18 cellular contexts compared by ENCODE assay signal in the genomic region with DNA sequence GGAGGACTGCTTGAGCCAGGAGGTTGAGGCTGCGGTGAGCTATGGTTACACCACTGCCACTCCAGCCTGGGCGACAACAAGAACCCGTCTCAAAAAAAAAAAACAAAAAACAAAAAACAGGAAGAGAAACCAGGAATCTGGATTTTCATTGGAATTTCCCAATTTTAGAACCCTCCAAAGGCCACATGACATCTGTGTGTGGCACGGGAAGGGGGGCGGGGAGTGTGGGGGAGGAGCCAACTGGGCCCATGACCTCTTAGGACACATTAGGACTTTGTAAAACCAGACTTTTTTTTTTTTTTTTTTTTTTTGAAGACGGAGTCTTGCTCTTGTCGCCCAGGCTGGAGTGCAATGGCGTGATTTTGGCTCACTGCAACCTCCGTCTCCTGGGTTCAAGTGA. TPM values are rescaled to one million over a fixed set of nuclear protein-coding genes. Genes with fewer than 3 reads are reported as not detected.
DNase-seq lines count a peak whose midpoint lies in the region; ATAC-seq and TF ChIP-seq lines count a peak whose summit lies in the region.
"Had no signal": no experiment of that assay in that cellular context is flagged by ENCODE, and none has a peak within 500 bp of the region (broad histone marks: within the 10 kb centered on the region; RNA-seq: fewer than 3 reads in every experiment).

No MANE protein-coding gene starts in this region.

- H3K9me3 ChIP-seq in BLaER1 treated with 17β-estradiol and CSF1 and Interleukin-3, amounts not matched to agents 10 nM and 100 nM (replicated peaks in 1 of 11), result no peaks in the 10 kb centered on the region
- H3K9me3 ChIP-seq in skeletal muscle tissue (ENCODE audit: control insufficient read depth in 3 of 3, low read length in 3 of 3), result no peaks in the 10 kb centered on the region

- in situ Hi-C loops in brain microvascular endothelial cell (cut with HindIII; ENCODE audit: low pct_ligation_motif_present, low sequenced_read_pairs), result no loop called here

- peak overlapping the region in 2 of 11 experiments; percentile 49 to 50; a peak in 2 of 22 replicates for H3K9ac ChIP-seq in BLaER1 treated with 17β-estradiol and CSF1 and Interleukin-3, amounts not matched to agents 10 nM and 100 nM
- H3K9ac ChIP-seq in KMS-11 (no peak overlapping the region), skeletal muscle tissue (ENCODE audit: low read depth in 1 of 3, low read length in 3 of 3) (no peak overlapping the region)

- TF ChIP-seq CTCF in KMS-11 (conservative IDR thresholded peaks at IDR 0.05; ENCODE audit: low read depth, low read length) (no peak), brain microvascular endothelial cell (IDR thresholded peaks at IDR 0.05; ENCODE audit: low read depth, low read length, missing control alignments) (no peak)

- no peak for DNase-seq in NCI-H2107 treated with DMSO at 0.1 percent for 48 hours (lab: John Stamatoyannopoulos, UW; ENCODE audit: unreplicated experiment)
- DNase-seq in brain microvascular endothelial cell, result no peak
- DNase-seq: ACHN; AML-193; Calu3; CD4-positive, alpha-beta memory T cell; DMS53; NCI-H1105; NCI-H1694 treated with DMSO at 0.1 percent for 48 hours; NCI-H446; NK-92 treated with Interleukin-12 subunit alpha and Interleukin-12 subunit beta, amount 100 ng/mL, for 24 hours; RPMI8226 had no signal

- peak overlapping the region; percentile 79 for H3K27ac Mint-ChIP-seq in dendritic cell treated with granulocyte-macrophage colony-stimulating factor and Interleukin-4, amounts not matched to agents 40 ng/mL and 50 ng/mL, for 4 days

- no peaks in the 10 kb centered on the region for H3K27me3 ChIP-seq in BLaER1 treated with 17β-estradiol and CSF1 and Interleukin-3, amounts not matched to agents 10 nM and 100 nM
- H3K27me3 ChIP-seq in KMS-11 (ENCODE audit: insufficient read depth, low read depth) (no peaks in the 10 kb centered on the region), skeletal muscle tissue (ENCODE audit: control insufficient read depth in 3 of 3, insufficient read depth in 3 of 3, low read length in 3 of 3) (no peaks in the 10 kb centered on the region), brain microvascular endothelial cell (replicated peaks) (no peaks in the 10 kb centered on the region)

- intact Hi-C loops in dendritic cell treated with granulocyte-macrophage colony-stimulating factor and Interleukin-4, amounts not matched to agents 40 ng/mL and 50 ng/mL, for 4 days (cut with micrococcal nuclease), result no loop called here

- H3K4me3 Mint-ChIP-seq in dendritic cell treated with granulocyte-macrophage colony-stimulating factor and Interleukin-4, amounts not matched to agents 40 ng/mL and 50 ng/mL, for 4 days, result peak overlapping the region; percentile 17
- H3K4me3 Mint-ChIP-seq: CD4-positive, alpha-beta memory T cell had no signal

- peaks cover 57% of the 10 kb centered on the region for H3K4me1 Mint-ChIP-seq in dendritic cell treated with granulocyte-macrophage colony-stimulating factor and Interleukin-4, amounts not matched to agents 40 ng/mL and 50 ng/mL, for 4 days (ENCODE audit: low read depth)
- H3K4me1 Mint-ChIP-seq: CD4-positive, alpha-beta memory T cell had no signal

- peaks cover 100% of the 10 kb centered on the region for H3K36me3 Mint-ChIP-seq in dendritic cell treated with granulocyte-macrophage colony-stimulating factor and Interleukin-4, amounts not matched to agents 40 ng/mL and 50 ng/mL, for 4 days (ENCODE audit: low read depth)

- H3K4me1 ChIP-seq in BLaER1 treated with 17β-estradiol and CSF1 and Interleukin-3, amounts not matched to agents 10 nM and 100 nM, result peaks cover 52 to 73% (median 68%) of the 10 kb centered on the region in 10 experiments
- H3K4me1 ChIP-seq in KMS-11 (ENCODE audit: low read depth, poor library complexity, severe bottlenecking), result peaks cover 57% of the 10 kb centered on the region
- H3K4me1 ChIP-seq in skeletal muscle tissue (ENCODE audit: control insufficient read depth in 3 of 3, insufficient read depth in 3 of 3, low read length in 3 of 3), result peaks cover 37 to 46% (median 41%) of the 10 kb centered on the region in 3 donors

- H3K9me3 Mint-ChIP-seq in dendritic cell treated with granulocyte-macrophage colony-stimulating factor and Interleukin-4, amounts not matched to agents 40 ng/mL and 50 ng/mL, for 4 days, result no peaks in the 10 kb centered on the region
- H3K9me3 Mint-ChIP-seq: CD4-positive, alpha-beta memory T cell had no signal

- H2AFZ ChIP-seq in KMS-11 (ENCODE audit: low read depth), result no peak overlapping the region

- H3K27me3 Mint-ChIP-seq in dendritic cell treated with granulocyte-macrophage colony-stimulating factor and Interleukin-4, amounts not matched to agents 40 ng/mL and 50 ng/mL, for 4 days, result no peaks in the 10 kb centered on the region
- H3K27me3 Mint-ChIP-seq: CD4-positive, alpha-beta memory T cell had no signal

- no peak overlapping the region for H3K4me3 ChIP-seq in BLaER1 treated with 17β-estradiol and CSF1 and Interleukin-3, amounts not matched to agents 10 nM and 100 nM
- H3K4me3 ChIP-seq in KMS-11 (IDR thresholded peaks at IDR 0.05; ENCODE audit: insufficient read depth, low read depth, low read length), result no peak overlapping the region
- no peak overlapping the region for H3K4me3 ChIP-seq in skeletal muscle tissue (ENCODE audit: low read length in 3 of 3)
- no peak overlapping the region for H3K4me3 ChIP-seq in brain microvascular endothelial cell (ENCODE audit: low read depth, low read length)
- H3K4me3 ChIP-seq: SK-N-MC had no signal

- H3K27ac ChIP-seq in BLaER1 treated with 17β-estradiol and CSF1 and Interleukin-3, amounts not matched to agents 10 nM and 100 nM, result peak overlapping the region in 5 of 11 experiments; percentile 2 to 75 (median 57); a peak in 6 of 22 replicates
- H3K27ac ChIP-seq in KMS-11, result peak overlapping the region; percentile 96; the same call in 1 of the 2 replicates
- peak overlapping the region; percentile 29 for H3K27ac ChIP-seq in skeletal muscle tissue (ENCODE audit: low read depth, low read length)
- no peak overlapping the region for H3K27ac ChIP-seq in brain microvascular endothelial cell
- H3K27ac ChIP-seq: SK-N-MC had no signal

- peaks cover 0 to 82% (median 48%) of the 10 kb centered on the region in 11 experiments; a peak in 19 of 22 replicates for H4K20me1 ChIP-seq in BLaER1 treated with 17β-estradiol and CSF1 and Interleukin-3, amounts not matched to agents 10 nM and 100 nM
- H4K20me1 ChIP-seq in KMS-11 (ENCODE audit: insufficient read depth), result no peaks in the 10 kb centered on the region

- H3K4me2 ChIP-seq in BLaER1 treated with 17β-estradiol and CSF1 and Interleukin-3, amounts not matched to agents 10 nM and 100 nM, result peak overlapping the region in 10 of 11 experiments; percentile 84 to 99 (median 94); a peak in 15 of 22 replicates
- peak overlapping the region; percentile 100 for H3K4me2 ChIP-seq in KMS-11

- peaks cover 62 to 99% (median 90%) of the 10 kb centered on the region in 11 experiments for H3K36me3 ChIP-seq in BLaER1 treated with 17β-estradiol and CSF1 and Interleukin-3, amounts not matched to agents 10 nM and 100 nM
- H3K36me3 ChIP-seq in KMS-11 (ENCODE audit: insufficient read depth) (no peaks in the 10 kb centered on the region), skeletal muscle tissue (ENCODE audit: control insufficient read depth in 3 of 3, insufficient read depth in 3 of 3, low read length in 3 of 3) (peaks cover 56 to 68% (median 64%) of the 10 kb centered on the region in 3 donors), brain microvascular endothelial cell (replicated peaks) (peaks cover 88% of the 10 kb centered on the region)

- H3K79me2 ChIP-seq in KMS-11 (ENCODE audit: insufficient read depth, low read depth), result no peaks in the 10 kb centered on the region

- no peak for ATAC-seq in HG03159 (IDR thresholded peaks at IDR 0.05; ENCODE audit: unreplicated experiment)

RNA-seq across cellular contexts. Expression of gene MYDGF, which starts 21.2 kb away (rescaled TPM):
- 44.4 TPM for total RNA-seq in skeletal muscle tissue

RNA-seq across cellular contexts. Expression of gene DPP9, which starts 32.3 kb away (rescaled TPM):
- 16.2 TPM for total RNA-seq in skeletal muscle tissue

RNA-seq across cellular contexts. Expression of gene TNFAIP8L1, which starts 52.1 kb away (rescaled TPM):
- total RNA-seq in skeletal muscle tissue, result 5.7 TPM
